Comparison of ENCODE assay signal across 13 cellular contexts in genomic region chr12:63149884-63150254, GRCh38. TPM values are rescaled to one million over a fixed set of nuclear protein-coding genes. Genes with fewer than 3 reads are reported as not detected.
A peak's percentile ranks its signal among the peaks of the same experiment; 100 is the strongest.
DNase-seq lines count a peak whose midpoint lies in the region; ATAC-seq, FAIRE-seq and TF ChIP-seq lines count a peak whose summit lies in the region.
"Had no signal": no experiment of that assay in that cellular context is flagged by ENCODE, and none has a peak within 500 bp of the region (broad histone marks: within the 10 kb centered on the region; RNA-seq: fewer than 3 reads in every experiment).

No MANE protein-coding gene starts in this region.

- ATAC-seq in upper lobe of left lung (ENCODE audit: low FRiP score in 2 of 2) (no peak), GM18867 (IDR thresholded peaks at IDR 0.05; ENCODE audit: unreplicated experiment) (no peak)

- H3F3A ChIP-seq in neural cell (ENCODE audit: insufficient read depth, low read length, poor library complexity, severe bottlenecking), result no peaks in the 10 kb centered on the region

- no peaks in the 10 kb centered on the region for H3K79me2 ChIP-seq in neural cell (replicated peaks; ENCODE audit: insufficient read depth, low read length)

- H3K9me3 ChIP-seq in esophagus muscularis mucosa (no peaks in the 10 kb centered on the region), neural cell (ENCODE audit: low read length) (no peaks in the 10 kb centered on the region), upper lobe of left lung (no peaks in the 10 kb centered on the region)

- H3K4me1 Mint-ChIP-seq in activated naive CD4-positive, alpha-beta T cell treated with anti-CD3 and anti-CD28 coated beads, Interleukin-2, amount 50 U/mL, for 24 hours, result peaks cover 10% of the 10 kb centered on the region
- peaks cover 10% of the 10 kb centered on the region for H3K4me1 Mint-ChIP-seq in activated naive CD4-positive, alpha-beta T cell treated with anti-CD3 and anti-CD28 coated beads, Interleukin-2, amount 10 ng/mL, durations not matched to agents 7 days and 5 days

- no peaks in the 10 kb centered on the region for H3K9me3 Mint-ChIP-seq in activated naive CD4-positive, alpha-beta T cell treated with anti-CD3 and anti-CD28 coated beads, Interleukin-2, amount 50 U/mL, for 24 hours
- no peaks in the 10 kb centered on the region for H3K9me3 Mint-ChIP-seq in activated naive CD4-positive, alpha-beta T cell treated with anti-CD3 and anti-CD28 coated beads, Interleukin-2, amount 10 ng/mL, durations not matched to agents 7 days and 5 days

- intact Hi-C loops in esophagus muscularis mucosa (cut with DNase I), result no loop called here

- H3K4me3 Mint-ChIP-seq in activated naive CD4-positive, alpha-beta T cell treated with anti-CD3 and anti-CD28 coated beads, Interleukin-2, amount 50 U/mL, for 24 hours, result peak overlapping the region; percentile 49
- no peak overlapping the region for H3K4me3 Mint-ChIP-seq in activated naive CD4-positive, alpha-beta T cell treated with anti-CD3 and anti-CD28 coated beads, Interleukin-2, amount 10 ng/mL, durations not matched to agents 7 days and 5 days

- no peak for TF ChIP-seq POLR2A in esophagus muscularis mucosa (IDR thresholded peaks at IDR 0.05; ENCODE audit: low read depth)
- no peak for TF ChIP-seq POLR2A in upper lobe of left lung (IDR thresholded peaks at IDR 0.05)

- H3K27ac ChIP-seq in esophagus muscularis mucosa (replicated peaks in 1 of 4) (peak overlapping the region in 2 of 4 donors; percentile 11 to 56), neural cell (ENCODE audit: low read length) (no peak overlapping the region), upper lobe of left lung (no peak overlapping the region)
- H3K27ac ChIP-seq: epithelial cell of prostate had no signal

- H3K9me2 ChIP-seq in neural cell (ENCODE audit: insufficient read depth, low read length), result no peaks in the 10 kb centered on the region

- H3K27me3 Mint-ChIP-seq in activated naive CD4-positive, alpha-beta T cell treated with anti-CD3 and anti-CD28 coated beads, Interleukin-2, amount 50 U/mL, for 24 hours, result peaks cover 38% of the 10 kb centered on the region
- H3K27me3 Mint-ChIP-seq in activated naive CD4-positive, alpha-beta T cell treated with anti-CD3 and anti-CD28 coated beads, Interleukin-2, amount 10 ng/mL, durations not matched to agents 7 days and 5 days, result peaks cover 42% of the 10 kb centered on the region

- no peak overlapping the region for H3K27ac Mint-ChIP-seq in activated naive CD4-positive, alpha-beta T cell treated with anti-CD3 and anti-CD28 coated beads, Interleukin-2, amount 50 U/mL, for 24 hours
- H3K27ac Mint-ChIP-seq in activated naive CD4-positive, alpha-beta T cell treated with anti-CD3 and anti-CD28 coated beads, Interleukin-2, amount 10 ng/mL, durations not matched to agents 7 days and 5 days, result no peak overlapping the region

- no peak overlapping the region for H2AFZ ChIP-seq in neural cell (ENCODE audit: low read depth, low read length)

- H3K4me3 ChIP-seq in esophagus muscularis mucosa, result peak overlapping the region; percentile 43 to 54 (median 45)
- H3K4me3 ChIP-seq in neural cell (ENCODE audit: low read length), result peak overlapping the region; percentile 65
- peak overlapping the region in 3 of 4 donors; percentile 32 to 48 (median 35) for H3K4me3 ChIP-seq in upper lobe of left lung

- WGBS in esophagus muscularis mucosa, result 27% methylated on average over 4 of the region's 26 CpGs
- WGBS in upper lobe of left lung, 2 donors, result 13 to 14% methylated on average over 13 to 26 of the region's 26 CpGs

- no peak overlapping the region for H3K9ac ChIP-seq in neural cell (ENCODE audit: low read length)

- no peak for TF ChIP-seq EP300 in esophagus muscularis mucosa (IDR thresholded peaks at IDR 0.05)
- TF ChIP-seq EP300 in neural cell (conservative IDR thresholded peaks at IDR 0.05; ENCODE audit: poor library complexity, severe bottlenecking), result no peak
- no peak for TF ChIP-seq EP300 in upper lobe of left lung (IDR thresholded peaks at IDR 0.05)

- H3K36me3 ChIP-seq in esophagus muscularis mucosa (no peaks in the 10 kb centered on the region), neural cell (ENCODE audit: insufficient read depth, low read length) (no peaks in the 10 kb centered on the region), upper lobe of left lung (no peaks in the 10 kb centered on the region)

- CTCF ChIA-PET in activated naive CD4-positive, alpha-beta T cell treated with anti-CD3 and anti-CD28 coated beads, Interleukin-2, amount 10 ng/mL, durations not matched to agents 7 days and 5 days (lab: Charles Lee), result no interaction called here

- peaks cover 17 to 29% (median 26%) of the 10 kb centered on the region in 4 donors for H3K4me1 ChIP-seq in esophagus muscularis mucosa
- peaks cover 8 to 26% (median 19%) of the 10 kb centered on the region in 4 donors for H3K4me1 ChIP-seq in upper lobe of left lung

- FAIRE-seq in GM19239 (lab: Jason Lieb, UNC), result no peak

- TF ChIP-seq CTCF in esophagus muscularis mucosa (IDR thresholded peaks at IDR 0.05) (no peak), neural cell (IDR thresholded peaks at IDR 0.05; ENCODE audit: poor library complexity, severe bottlenecking) (no peak), upper lobe of left lung (IDR thresholded peaks at IDR 0.05) (no peak)

- H3K4me2 ChIP-seq in neural cell (ENCODE audit: low read length), result peak overlapping the region; percentile 18

- H4K20me1 ChIP-seq in neural cell (ENCODE audit: insufficient read depth), result no peaks in the 10 kb centered on the region

- DNase-seq in activated naive CD4-positive, alpha-beta T cell treated with anti-CD3 and anti-CD28 coated beads, Interleukin-2, amount 10 ng/mL, durations not matched to agents 7 days and 5 days, result no peak
- DNase-seq in esophagus muscularis mucosa (ENCODE audit: extremely low spot score) (no peak), upper lobe of left lung (no peak), GM19239 (ENCODE audit: insufficient read length, low spot score) (no peak)
- DNase-seq in stimulated activated CD4-positive, alpha-beta T cell treated with anti-CD3 and anti-CD28 coated beads, Interleukin-2, amount 100 ng/mL, for 48 hours, result no peak
- DNase-seq: ACHN, NCI-H1436, NCI-H82 had no signal

- no peak for TF ChIP-seq RAD21 in neural cell (conservative IDR thresholded peaks at IDR 0.05)

- H3K27me3 ChIP-seq in esophagus muscularis mucosa (peaks cover 0 to 72% (median 27%) of the 10 kb centered on the region in 4 donors), neural cell (ENCODE audit: insufficient read depth, low read depth, low read length) (peaks cover 67% of the 10 kb centered on the region), upper lobe of left lung (peaks cover 0 to 21% (median 15%) of the 10 kb centered on the region in 4 donors)

- H3K36me3 Mint-ChIP-seq in activated naive CD4-positive, alpha-beta T cell treated with anti-CD3 and anti-CD28 coated beads, Interleukin-2, amount 50 U/mL, for 24 hours, result no peaks in the 10 kb centered on the region
- H3K36me3 Mint-ChIP-seq in activated naive CD4-positive, alpha-beta T cell treated with anti-CD3 and anti-CD28 coated beads, Interleukin-2, amount 10 ng/mL, durations not matched to agents 7 days and 5 days, result peaks cover 6% of the 10 kb centered on the region

TF ChIP-seq in neural cell, 6 proteins besides CTCF, POLR2A, EP300 and RAD21:
- TF ChIP-seq MXI1 (conservative IDR thresholded peaks at IDR 0.05; ENCODE audit: poor library complexity, severe bottlenecking) (no peak), POLR2AphosphoS5 (IDR thresholded peaks at IDR 0.05) (no peak), SMC3 (conservative IDR thresholded peaks at IDR 0.05; ENCODE audit: poor library complexity) (no peak), TAF1 (IDR thresholded peaks at IDR 0.05; ENCODE audit: low read depth) (no peak), EZH2 (IDR thresholded peaks at IDR 0.05; ENCODE audit: borderline replicate concordance, insufficient read depth, low read length, poor library complexity, severe bottlenecking) (no peak)
- TF ChIP-seq, protein P1, sequence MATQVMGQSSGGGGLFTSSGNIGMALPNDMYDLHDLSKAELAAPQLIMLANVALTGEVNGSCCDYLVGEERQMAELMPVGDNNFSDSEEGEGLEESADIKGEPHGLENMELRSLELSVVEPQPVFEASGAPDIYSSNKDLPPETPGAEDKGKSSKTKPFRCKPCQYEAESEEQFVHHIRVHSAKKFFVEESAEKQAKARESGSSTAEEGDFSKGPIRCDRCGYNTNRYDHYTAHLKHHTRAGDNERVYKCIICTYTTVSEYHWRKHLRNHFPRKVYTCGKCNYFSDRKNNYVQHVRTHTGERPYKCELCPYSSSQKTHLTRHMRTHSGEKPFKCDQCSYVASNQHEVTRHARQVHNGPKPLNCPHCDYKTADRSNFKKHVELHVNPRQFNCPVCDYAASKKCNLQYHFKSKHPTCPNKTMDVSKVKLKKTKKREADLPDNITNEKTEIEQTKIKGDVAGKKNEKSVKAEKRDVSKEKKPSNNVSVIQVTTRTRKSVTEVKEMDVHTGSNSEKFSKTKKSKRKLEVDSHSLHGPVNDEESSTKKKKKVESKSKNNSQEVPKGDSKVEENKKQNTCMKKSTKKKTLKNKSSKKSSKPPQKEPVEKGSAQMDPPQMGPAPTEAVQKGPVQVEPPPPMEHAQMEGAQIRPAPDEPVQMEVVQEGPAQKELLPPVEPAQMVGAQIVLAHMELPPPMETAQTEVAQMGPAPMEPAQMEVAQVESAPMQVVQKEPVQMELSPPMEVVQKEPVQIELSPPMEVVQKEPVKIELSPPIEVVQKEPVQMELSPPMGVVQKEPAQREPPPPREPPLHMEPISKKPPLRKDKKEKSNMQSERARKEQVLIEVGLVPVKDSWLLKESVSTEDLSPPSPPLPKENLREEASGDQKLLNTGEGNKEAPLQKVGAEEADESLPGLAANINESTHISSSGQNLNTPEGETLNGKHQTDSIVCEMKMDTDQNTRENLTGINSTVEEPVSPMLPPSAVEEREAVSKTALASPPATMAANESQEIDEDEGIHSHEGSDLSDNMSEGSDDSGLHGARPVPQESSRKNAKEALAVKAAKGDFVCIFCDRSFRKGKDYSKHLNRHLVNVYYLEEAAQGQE (IDR thresholded peaks at IDR 0.05; ENCODE audit: borderline replicate concordance), result no peak

RNA-seq across cellular contexts. Expression of gene AVPR1A, which starts 1.1 kb away (rescaled TPM):
- total RNA-seq in esophagus muscularis mucosa (10 to 100 TPM in 1 of 4 donors, 1 to 10 TPM in 3; 1.2 to 12.9 (median 8.0) TPM), upper lobe of left lung (1 to 10 TPM in 2 of 6 donors, under 1 TPM in 3, not detected in 1; 0.33 to 2.5 (median 0.74) TPM)
- polyA plus RNA-seq in neural cell, result 0.06 TPM in 1 of 2 replicates, not detected in the other
- 0.12 TPM in 1 of 2 replicates, not detected in the other for polyA minus RNA-seq in neural cell
- total RNA-seq: pulmonary artery endothelial cell had no signal
